Comparison of ENCODE assay signal across 30 cellular contexts in the genomic region with DNA sequence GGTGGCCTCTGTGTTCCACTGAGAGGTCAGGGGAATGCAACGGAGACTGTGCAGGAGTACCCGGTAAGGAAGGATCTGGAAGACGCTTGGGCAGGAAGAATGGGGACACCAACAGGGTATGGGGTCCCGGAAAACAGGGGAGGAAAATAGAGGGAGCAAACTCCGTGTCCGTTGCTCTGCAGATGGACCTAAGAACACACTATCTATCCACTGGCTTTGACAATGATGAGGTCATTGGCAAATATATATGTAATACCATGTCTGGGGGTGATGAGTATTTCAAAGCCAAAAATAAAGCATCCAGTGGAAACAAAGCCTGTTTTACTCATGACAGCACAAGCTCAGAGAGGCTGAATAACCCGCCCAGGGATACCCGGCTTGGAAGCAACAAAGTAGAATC.
"Had no signal": no experiment of that assay in that cellular context is flagged by ENCODE, and none has a peak within 500 bp of the region (broad histone marks: within the 10 kb centered on the region; RNA-seq: fewer than 3 reads in every experiment).

No MANE protein-coding gene starts in this region.

- H3K36me3 Mint-ChIP-seq: naive thymus-derived CD8-positive, alpha-beta T cell; natural killer cell treated with Interleukin-12 subunit alpha and Interleukin-12 subunit beta and Interleukin-15 and Interleukin-18, amount 100 ng/mL, for 72 hours; stimulated activated memory B cell treated with anti-CD40 and anti-IgM and Interleukin-4, amounts not matched to agents 10 μg/mL and 1 μg/mL and 100 μg/mL, for 72 hours had no signal

- H3K4me2 ChIP-seq: smooth muscle cell had no signal

- H3K27ac ChIP-seq: ovary, parathyroid adenoma, psoas muscle, skin epidermis, spleen, suprapubic skin, testis, tibial artery, transverse colon, upper lobe of left lung, vagina had no signal

- H3K9me3 ChIP-seq: ovary, psoas muscle, spleen, suprapubic skin, testis, tibial artery, transverse colon, upper lobe of left lung, vagina had no signal

- H3K27me3 ChIP-seq: ovary, testis, transverse colon, upper lobe of left lung, vagina had no signal

- H3K4me3 ChIP-seq: ovary, psoas muscle, skin epidermis, smooth muscle cell, spleen, suprapubic skin, testis, tibial artery, transverse colon, upper lobe of left lung, vagina had no signal

- H3K4me1 ChIP-seq: parathyroid adenoma, psoas muscle, spleen, suprapubic skin, testis, tibial artery, transverse colon, upper lobe of left lung, vagina had no signal

- H2AFZ ChIP-seq: parathyroid adenoma had no signal

- H3K27me3 Mint-ChIP-seq: progenitor cell of endocrine pancreas had no signal

- H3K79me2 ChIP-seq: parathyroid adenoma had no signal

- H3K9me3 Mint-ChIP-seq: natural killer cell treated with Interleukin-12 subunit alpha and Interleukin-12 subunit beta and Interleukin-15 and Interleukin-18, amount 100 ng/mL, for 72 hours; neural crest cell; stimulated activated naive CD8-positive, alpha-beta T cell treated with anti-CD3 and anti-CD28 coated beads, Interleukin-15, amount 100 ng/mL, for 72 hours had no signal

- H3K36me3 ChIP-seq: ovary, spleen, suprapubic skin, tibial artery, transverse colon, upper lobe of left lung, vagina had no signal

- H3K27ac Mint-ChIP-seq: naive thymus-derived CD8-positive, alpha-beta T cell; natural killer cell treated with Interleukin-12 subunit alpha and Interleukin-12 subunit beta and Interleukin-15 and Interleukin-18, amount 100 ng/mL, for 72 hours; nephron progenitor cell; progenitor cell of endocrine pancreas; stimulated activated memory B cell treated with anti-CD40 and anti-IgM and Interleukin-4, amounts not matched to agents 10 μg/mL and 1 μg/mL and 100 μg/mL, for 72 hours had no signal

- H3K4me3 Mint-ChIP-seq: naive thymus-derived CD8-positive, alpha-beta T cell; natural killer cell treated with Interleukin-12 subunit alpha and Interleukin-12 subunit beta and Interleukin-15 and Interleukin-18, amount 100 ng/mL, for 72 hours; nephron progenitor cell; neural crest cell; stimulated activated memory B cell treated with anti-CD40 and anti-IgM and Interleukin-4, amounts not matched to agents 10 μg/mL and 1 μg/mL and 100 μg/mL, for 72 hours; stimulated activated naive CD8-positive, alpha-beta T cell treated with anti-CD3 and anti-CD28 coated beads, Interleukin-15, amount 100 ng/mL, for 72 hours had no signal

- DNase-seq: naive thymus-derived CD8-positive, alpha-beta T cell; nephron progenitor cell; occipital lobe; ovary; posterior cingulate gyrus; right cardiac atrium; spleen; stimulated activated CD4-positive, alpha-beta T cell treated with anti-CD3 and anti-CD28 coated beads, Interleukin-12 subunit alpha, Interleukin-12 subunit beta, amount 100 ng/mL, for 4 hours; stimulated activated CD4-positive, alpha-beta T cell treated with anti-CD3 and anti-CD28 coated beads, Interleukin-1b, Interleukin-23, amount 100 ng/mL, for 48 hours; stimulated activated CD4-positive, alpha-beta T cell treated with anti-CD3 and anti-CD28 coated beads, Interleukin-4, amount 100 ng/mL, for 1 hour; stimulated activated CD4-positive, alpha-beta T cell treated with anti-CD3 and anti-CD28 coated beads, Interleukin-4, amount 100 ng/mL, for 4 hours; stimulated activated CD8-positive, alpha-beta memory T cell treated with anti-CD3 and anti-CD28 coated beads, Interleukin-4, amount 100 ng/mL, for 48 hours; stimulated activated naive CD4-positive, alpha-beta T cell; stimulated activated naive CD8-positive, alpha-beta T cell treated with anti-CD3 and anti-CD28 coated beads, Interleukin-15, amount 100 ng/mL, for 72 hours; stimulated activated naive CD8-positive, alpha-beta T cell treated with anti-CD3 and anti-CD28 coated beads, Interleukin-15, Interleukin-2, amounts not matched to agents 100 U/mL and 50 U/mL, for 24 hours; substantia nigra; testis; tibial artery; transverse colon; upper lobe of left lung had no signal

- H3K4me1 Mint-ChIP-seq: naive thymus-derived CD8-positive, alpha-beta T cell; stimulated activated memory B cell treated with anti-CD40 and anti-IgM and Interleukin-4, amounts not matched to agents 10 μg/mL and 1 μg/mL and 100 μg/mL, for 72 hours; stimulated activated naive CD8-positive, alpha-beta T cell treated with anti-CD3 and anti-CD28 coated beads, Interleukin-15, amount 100 ng/mL, for 72 hours had no signal

- H3K9ac ChIP-seq: parathyroid adenoma had no signal
